ENCODE assay signal across 1 cellular context in the genomic region with DNA sequence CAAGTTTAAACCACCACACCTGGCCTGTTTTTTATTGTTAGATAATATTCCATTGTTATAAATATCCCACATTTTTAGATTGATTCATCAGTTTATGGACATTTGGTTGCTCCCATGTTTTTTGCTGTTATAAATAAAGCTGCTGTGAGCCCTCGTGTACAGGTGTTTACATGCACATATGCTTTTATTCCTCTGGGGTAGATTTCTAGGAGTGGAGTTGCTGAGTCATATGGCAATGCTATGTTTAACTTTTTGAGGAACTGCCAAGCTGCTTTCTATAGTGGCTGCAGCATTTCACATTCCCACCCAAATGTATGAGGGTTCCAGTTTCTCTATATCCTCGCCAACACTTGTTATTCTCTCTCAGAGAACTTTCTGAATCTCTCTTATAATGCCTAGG.
TF ChIP-seq lines count a peak whose summit lies in the region.

No MANE protein-coding gene starts in this region.

TF ChIP-seq in K562, 482 proteins besides CTCF, POLR2A, EP300 and RAD21 (continued from another document):
- TF ChIP-seq, protein P1, sequence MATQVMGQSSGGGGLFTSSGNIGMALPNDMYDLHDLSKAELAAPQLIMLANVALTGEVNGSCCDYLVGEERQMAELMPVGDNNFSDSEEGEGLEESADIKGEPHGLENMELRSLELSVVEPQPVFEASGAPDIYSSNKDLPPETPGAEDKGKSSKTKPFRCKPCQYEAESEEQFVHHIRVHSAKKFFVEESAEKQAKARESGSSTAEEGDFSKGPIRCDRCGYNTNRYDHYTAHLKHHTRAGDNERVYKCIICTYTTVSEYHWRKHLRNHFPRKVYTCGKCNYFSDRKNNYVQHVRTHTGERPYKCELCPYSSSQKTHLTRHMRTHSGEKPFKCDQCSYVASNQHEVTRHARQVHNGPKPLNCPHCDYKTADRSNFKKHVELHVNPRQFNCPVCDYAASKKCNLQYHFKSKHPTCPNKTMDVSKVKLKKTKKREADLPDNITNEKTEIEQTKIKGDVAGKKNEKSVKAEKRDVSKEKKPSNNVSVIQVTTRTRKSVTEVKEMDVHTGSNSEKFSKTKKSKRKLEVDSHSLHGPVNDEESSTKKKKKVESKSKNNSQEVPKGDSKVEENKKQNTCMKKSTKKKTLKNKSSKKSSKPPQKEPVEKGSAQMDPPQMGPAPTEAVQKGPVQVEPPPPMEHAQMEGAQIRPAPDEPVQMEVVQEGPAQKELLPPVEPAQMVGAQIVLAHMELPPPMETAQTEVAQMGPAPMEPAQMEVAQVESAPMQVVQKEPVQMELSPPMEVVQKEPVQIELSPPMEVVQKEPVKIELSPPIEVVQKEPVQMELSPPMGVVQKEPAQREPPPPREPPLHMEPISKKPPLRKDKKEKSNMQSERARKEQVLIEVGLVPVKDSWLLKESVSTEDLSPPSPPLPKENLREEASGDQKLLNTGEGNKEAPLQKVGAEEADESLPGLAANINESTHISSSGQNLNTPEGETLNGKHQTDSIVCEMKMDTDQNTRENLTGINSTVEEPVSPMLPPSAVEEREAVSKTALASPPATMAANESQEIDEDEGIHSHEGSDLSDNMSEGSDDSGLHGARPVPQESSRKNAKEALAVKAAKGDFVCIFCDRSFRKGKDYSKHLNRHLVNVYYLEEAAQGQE (CRISPR knock-in tag; IDR thresholded peaks at IDR 0.05; ENCODE audit: low read depth): no peak
- TF ChIP-seq RBM15 (IDR thresholded peaks at IDR 0.05; ENCODE audit: insufficient read depth, low read length): no peak
- TF ChIP-seq, protein P2, sequence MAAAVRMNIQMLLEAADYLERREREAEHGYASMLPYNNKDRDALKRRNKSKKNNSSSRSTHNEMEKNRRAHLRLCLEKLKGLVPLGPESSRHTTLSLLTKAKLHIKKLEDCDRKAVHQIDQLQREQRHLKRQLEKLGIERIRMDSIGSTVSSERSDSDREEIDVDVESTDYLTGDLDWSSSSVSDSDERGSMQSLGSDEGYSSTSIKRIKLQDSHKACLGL (CRISPR knock-in tag; IDR thresholded peaks at IDR 0.05; ENCODE audit: borderline replicate concordance, poor library complexity, severe bottlenecking): no peak
- TF ChIP-seq PTRF (tag; IDR thresholded peaks at IDR 0.05): no peak
- TF ChIP-seq, protein P3, sequence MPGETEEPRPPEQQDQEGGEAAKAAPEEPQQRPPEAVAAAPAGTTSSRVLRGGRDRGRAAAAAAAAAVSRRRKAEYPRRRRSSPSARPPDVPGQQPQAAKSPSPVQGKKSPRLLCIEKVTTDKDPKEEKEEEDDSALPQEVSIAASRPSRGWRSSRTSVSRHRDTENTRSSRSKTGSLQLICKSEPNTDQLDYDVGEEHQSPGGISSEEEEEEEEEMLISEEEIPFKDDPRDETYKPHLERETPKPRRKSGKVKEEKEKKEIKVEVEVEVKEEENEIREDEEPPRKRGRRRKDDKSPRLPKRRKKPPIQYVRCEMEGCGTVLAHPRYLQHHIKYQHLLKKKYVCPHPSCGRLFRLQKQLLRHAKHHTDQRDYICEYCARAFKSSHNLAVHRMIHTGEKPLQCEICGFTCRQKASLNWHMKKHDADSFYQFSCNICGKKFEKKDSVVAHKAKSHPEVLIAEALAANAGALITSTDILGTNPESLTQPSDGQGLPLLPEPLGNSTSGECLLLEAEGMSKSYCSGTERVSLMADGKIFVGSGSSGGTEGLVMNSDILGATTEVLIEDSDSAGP (CRISPR knock-in tag; IDR thresholded peaks at IDR 0.05): no peak
- peak; percentile 77 for TF ChIP-seq MAFG (tag; conservative IDR thresholded peaks at IDR 0.05)
- TF ChIP-seq TEAD4 (IDR thresholded peaks at IDR 0.05; ENCODE audit: low read length): no peak
- no peak for TF ChIP-seq TEAD4 (CRISPR knock-in tag; IDR thresholded peaks at IDR 0.05; ENCODE audit: borderline replicate concordance)
- TF ChIP-seq NFE2 (IDR thresholded peaks at IDR 0.05; ENCODE audit: low read depth): peak; percentile 91
- TF ChIP-seq, protein P4, sequence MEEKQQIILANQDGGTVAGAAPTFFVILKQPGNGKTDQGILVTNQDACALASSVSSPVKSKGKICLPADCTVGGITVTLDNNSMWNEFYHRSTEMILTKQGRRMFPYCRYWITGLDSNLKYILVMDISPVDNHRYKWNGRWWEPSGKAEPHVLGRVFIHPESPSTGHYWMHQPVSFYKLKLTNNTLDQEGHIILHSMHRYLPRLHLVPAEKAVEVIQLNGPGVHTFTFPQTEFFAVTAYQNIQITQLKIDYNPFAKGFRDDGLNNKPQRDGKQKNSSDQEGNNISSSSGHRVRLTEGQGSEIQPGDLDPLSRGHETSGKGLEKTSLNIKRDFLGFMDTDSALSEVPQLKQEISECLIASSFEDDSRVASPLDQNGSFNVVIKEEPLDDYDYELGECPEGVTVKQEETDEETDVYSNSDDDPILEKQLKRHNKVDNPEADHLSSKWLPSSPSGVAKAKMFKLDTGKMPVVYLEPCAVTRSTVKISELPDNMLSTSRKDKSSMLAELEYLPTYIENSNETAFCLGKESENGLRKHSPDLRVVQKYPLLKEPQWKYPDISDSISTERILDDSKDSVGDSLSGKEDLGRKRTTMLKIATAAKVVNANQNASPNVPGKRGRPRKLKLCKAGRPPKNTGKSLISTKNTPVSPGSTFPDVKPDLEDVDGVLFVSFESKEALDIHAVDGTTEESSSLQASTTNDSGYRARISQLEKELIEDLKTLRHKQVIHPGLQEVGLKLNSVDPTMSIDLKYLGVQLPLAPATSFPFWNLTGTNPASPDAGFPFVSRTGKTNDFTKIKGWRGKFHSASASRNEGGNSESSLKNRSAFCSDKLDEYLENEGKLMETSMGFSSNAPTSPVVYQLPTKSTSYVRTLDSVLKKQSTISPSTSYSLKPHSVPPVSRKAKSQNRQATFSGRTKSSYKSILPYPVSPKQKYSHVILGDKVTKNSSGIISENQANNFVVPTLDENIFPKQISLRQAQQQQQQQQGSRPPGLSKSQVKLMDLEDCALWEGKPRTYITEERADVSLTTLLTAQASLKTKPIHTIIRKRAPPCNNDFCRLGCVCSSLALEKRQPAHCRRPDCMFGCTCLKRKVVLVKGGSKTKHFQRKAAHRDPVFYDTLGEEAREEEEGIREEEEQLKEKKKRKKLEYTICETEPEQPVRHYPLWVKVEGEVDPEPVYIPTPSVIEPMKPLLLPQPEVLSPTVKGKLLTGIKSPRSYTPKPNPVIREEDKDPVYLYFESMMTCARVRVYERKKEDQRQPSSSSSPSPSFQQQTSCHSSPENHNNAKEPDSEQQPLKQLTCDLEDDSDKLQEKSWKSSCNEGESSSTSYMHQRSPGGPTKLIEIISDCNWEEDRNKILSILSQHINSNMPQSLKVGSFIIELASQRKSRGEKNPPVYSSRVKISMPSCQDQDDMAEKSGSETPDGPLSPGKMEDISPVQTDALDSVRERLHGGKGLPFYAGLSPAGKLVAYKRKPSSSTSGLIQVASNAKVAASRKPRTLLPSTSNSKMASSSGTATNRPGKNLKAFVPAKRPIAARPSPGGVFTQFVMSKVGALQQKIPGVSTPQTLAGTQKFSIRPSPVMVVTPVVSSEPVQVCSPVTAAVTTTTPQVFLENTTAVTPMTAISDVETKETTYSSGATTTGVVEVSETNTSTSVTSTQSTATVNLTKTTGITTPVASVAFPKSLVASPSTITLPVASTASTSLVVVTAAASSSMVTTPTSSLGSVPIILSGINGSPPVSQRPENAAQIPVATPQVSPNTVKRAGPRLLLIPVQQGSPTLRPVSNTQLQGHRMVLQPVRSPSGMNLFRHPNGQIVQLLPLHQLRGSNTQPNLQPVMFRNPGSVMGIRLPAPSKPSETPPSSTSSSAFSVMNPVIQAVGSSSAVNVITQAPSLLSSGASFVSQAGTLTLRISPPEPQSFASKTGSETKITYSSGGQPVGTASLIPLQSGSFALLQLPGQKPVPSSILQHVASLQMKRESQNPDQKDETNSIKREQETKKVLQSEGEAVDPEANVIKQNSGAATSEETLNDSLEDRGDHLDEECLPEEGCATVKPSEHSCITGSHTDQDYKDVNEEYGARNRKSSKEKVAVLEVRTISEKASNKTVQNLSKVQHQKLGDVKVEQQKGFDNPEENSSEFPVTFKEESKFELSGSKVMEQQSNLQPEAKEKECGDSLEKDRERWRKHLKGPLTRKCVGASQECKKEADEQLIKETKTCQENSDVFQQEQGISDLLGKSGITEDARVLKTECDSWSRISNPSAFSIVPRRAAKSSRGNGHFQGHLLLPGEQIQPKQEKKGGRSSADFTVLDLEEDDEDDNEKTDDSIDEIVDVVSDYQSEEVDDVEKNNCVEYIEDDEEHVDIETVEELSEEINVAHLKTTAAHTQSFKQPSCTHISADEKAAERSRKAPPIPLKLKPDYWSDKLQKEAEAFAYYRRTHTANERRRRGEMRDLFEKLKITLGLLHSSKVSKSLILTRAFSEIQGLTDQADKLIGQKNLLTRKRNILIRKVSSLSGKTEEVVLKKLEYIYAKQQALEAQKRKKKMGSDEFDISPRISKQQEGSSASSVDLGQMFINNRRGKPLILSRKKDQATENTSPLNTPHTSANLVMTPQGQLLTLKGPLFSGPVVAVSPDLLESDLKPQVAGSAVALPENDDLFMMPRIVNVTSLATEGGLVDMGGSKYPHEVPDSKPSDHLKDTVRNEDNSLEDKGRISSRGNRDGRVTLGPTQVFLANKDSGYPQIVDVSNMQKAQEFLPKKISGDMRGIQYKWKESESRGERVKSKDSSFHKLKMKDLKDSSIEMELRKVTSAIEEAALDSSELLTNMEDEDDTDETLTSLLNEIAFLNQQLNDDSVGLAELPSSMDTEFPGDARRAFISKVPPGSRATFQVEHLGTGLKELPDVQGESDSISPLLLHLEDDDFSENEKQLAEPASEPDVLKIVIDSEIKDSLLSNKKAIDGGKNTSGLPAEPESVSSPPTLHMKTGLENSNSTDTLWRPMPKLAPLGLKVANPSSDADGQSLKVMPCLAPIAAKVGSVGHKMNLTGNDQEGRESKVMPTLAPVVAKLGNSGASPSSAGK (IDR thresholded peaks at IDR 0.05): peak; percentile 30; the same call in 1 of the 2 replicates
- TF ChIP-seq ZNF274 (IDR thresholded peaks at IDR 0.05; ENCODE audit: borderline replicate concordance, low read depth, low read length): no peak
- TF ChIP-seq MYC (IDR thresholded peaks at IDR 0.05; ENCODE audit: low read depth, low read length): no peak
- no peak for TF ChIP-seq MYC (CRISPR knock-in tag; IDR thresholded peaks at IDR 0.05; ENCODE audit: borderline replicate concordance, low read depth)
- no peak for TF ChIP-seq BACH1 (tag; IDR thresholded peaks at IDR 0.05)
- peak; percentile 50; the same call in 1 of the 2 replicates for TF ChIP-seq ZSCAN32 (CRISPR knock-in tag; IDR thresholded peaks at IDR 0.05)
- TF ChIP-seq GABPA (tag; conservative IDR thresholded peaks at IDR 0.05; ENCODE audit: low read depth): no peak
- no peak for TF ChIP-seq ZNF699 (CRISPR knock-in tag; IDR thresholded peaks at IDR 0.05; ENCODE audit: insufficient replicate concordance)
- TF ChIP-seq C11orf30 (IDR thresholded peaks at IDR 0.05; ENCODE audit: low read depth): peak; percentile 77
- TF ChIP-seq ETV1 (tag; conservative IDR thresholded peaks at IDR 0.05; ENCODE audit: low read depth): no peak
- TF ChIP-seq, protein P5, sequence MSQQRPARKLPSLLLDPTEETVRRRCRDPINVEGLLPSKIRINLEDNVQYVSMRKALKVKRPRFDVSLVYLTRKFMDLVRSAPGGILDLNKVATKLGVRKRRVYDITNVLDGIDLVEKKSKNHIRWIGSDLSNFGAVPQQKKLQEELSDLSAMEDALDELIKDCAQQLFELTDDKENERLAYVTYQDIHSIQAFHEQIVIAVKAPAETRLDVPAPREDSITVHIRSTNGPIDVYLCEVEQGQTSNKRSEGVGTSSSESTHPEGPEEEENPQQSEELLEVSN (IDR thresholded peaks at IDR 0.05; ENCODE audit: borderline replicate concordance in 1 of 2, extremely low read depth in 1 of 2, insufficient read depth in 1 of 2, insufficient read length in 1 of 2, low read depth in 1 of 2, low read length in 1 of 2, poor library complexity in 1 of 2, severe bottlenecking in 1 of 2): no peak
- TF ChIP-seq HNRNPUL1 (IDR thresholded peaks at IDR 0.05; ENCODE audit: low read length): no peak
- no peak for TF ChIP-seq ZNF143 (CRISPR knock-in tag; IDR thresholded peaks at IDR 0.05)
- TF ChIP-seq KLF10 (CRISPR knock-in tag; IDR thresholded peaks at IDR 0.05): no peak
- no peak for TF ChIP-seq ZNF586 (CRISPR knock-in tag; conservative IDR thresholded peaks at IDR 0.05)
- no peak for TF ChIP-seq ZNF354B (CRISPR knock-in tag; IDR thresholded peaks at IDR 0.05)
- no peak for TF ChIP-seq CC2D1A (IDR thresholded peaks at IDR 0.05)
- peak; percentile 80 for TF ChIP-seq ZNF316 (IDR thresholded peaks at IDR 0.05)
- 0 out of 2 replicates have a peak, but pooled peaks have one; percentile 12 for TF ChIP-seq NFIC (IDR thresholded peaks at IDR 0.05)
- TF ChIP-seq SIN3B (IDR thresholded peaks at IDR 0.05; ENCODE audit: low read depth): no peak
- TF ChIP-seq, protein P6, sequence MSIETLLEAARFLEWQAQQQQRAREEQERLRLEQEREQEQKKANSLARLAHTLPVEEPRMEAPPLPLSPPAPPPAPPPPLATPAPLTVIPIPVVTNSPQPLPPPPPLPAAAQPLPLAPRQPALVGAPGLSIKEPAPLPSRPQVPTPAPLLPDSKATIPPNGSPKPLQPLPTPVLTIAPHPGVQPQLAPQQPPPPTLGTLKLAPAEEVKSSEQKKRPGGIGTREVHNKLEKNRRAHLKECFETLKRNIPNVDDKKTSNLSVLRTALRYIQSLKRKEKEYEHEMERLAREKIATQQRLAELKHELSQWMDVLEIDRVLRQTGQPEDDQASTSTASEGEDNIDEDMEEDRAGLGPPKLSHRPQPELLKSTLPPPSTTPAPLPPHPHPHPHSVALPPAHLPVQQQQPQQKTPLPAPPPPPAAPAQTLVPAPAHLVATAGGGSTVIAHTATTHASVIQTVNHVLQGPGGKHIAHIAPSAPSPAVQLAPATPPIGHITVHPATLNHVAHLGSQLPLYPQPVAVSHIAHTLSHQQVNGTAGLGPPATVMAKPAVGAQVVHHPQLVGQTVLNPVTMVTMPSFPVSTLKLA (conservative IDR thresholded peaks at IDR 0.05): peak; percentile 60 to 70
- TF ChIP-seq ELF1 (tag; IDR thresholded peaks at IDR 0.05): no peak
- no peak for TF ChIP-seq GABPB2 (CRISPR knock-in tag; conservative IDR thresholded peaks at IDR 0.05)
- TF ChIP-seq FIP1L1 (IDR thresholded peaks at IDR 0.05; ENCODE audit: low read depth, low read length, poor library complexity, severe bottlenecking): no peak
- TF ChIP-seq ZBTB8A (IDR thresholded peaks at IDR 0.05; ENCODE audit: partially characterized antibody): no peak
- peak; percentile 91 for TF ChIP-seq SPI1 (IDR thresholded peaks at IDR 0.05; ENCODE audit: borderline replicate concordance, low read depth, low read length)
- no peak for TF ChIP-seq MTF1 (CRISPR knock-in tag; IDR thresholded peaks at IDR 0.05; ENCODE audit: borderline replicate concordance)
- TF ChIP-seq ZFP1 (CRISPR knock-in tag; IDR thresholded peaks at IDR 0.05): no peak
- no peak for TF ChIP-seq FUS (optimal IDR thresholded peaks at IDR 0.05; ENCODE audit: low read depth, low read length)
- TF ChIP-seq ILF3 (IDR thresholded peaks at IDR 0.05; ENCODE audit: borderline replicate concordance): no peak
- TF ChIP-seq ZNF589 (CRISPR knock-in tag; IDR thresholded peaks at IDR 0.05; ENCODE audit: low read depth): no peak
- no peak for TF ChIP-seq OTX1 (CRISPR knock-in tag; IDR thresholded peaks at IDR 0.05)
- TF ChIP-seq BRF1 (IDR thresholded peaks at IDR 0.05; ENCODE audit: borderline replicate concordance, extremely low read depth, insufficient read length): no peak
- no peak for TF ChIP-seq SAFB2 (IDR thresholded peaks at IDR 0.05; ENCODE audit: borderline replicate concordance, low read depth, low read length, severe bottlenecking)
- no peak for TF ChIP-seq PHF8 (IDR thresholded peaks at IDR 0.05; ENCODE audit: borderline replicate concordance, low read length)
- TF ChIP-seq ZC3H8 (IDR thresholded peaks at IDR 0.05): no peak
